Comparison of ENCODE assay signal across 24 cellular contexts in the genomic region with DNA sequence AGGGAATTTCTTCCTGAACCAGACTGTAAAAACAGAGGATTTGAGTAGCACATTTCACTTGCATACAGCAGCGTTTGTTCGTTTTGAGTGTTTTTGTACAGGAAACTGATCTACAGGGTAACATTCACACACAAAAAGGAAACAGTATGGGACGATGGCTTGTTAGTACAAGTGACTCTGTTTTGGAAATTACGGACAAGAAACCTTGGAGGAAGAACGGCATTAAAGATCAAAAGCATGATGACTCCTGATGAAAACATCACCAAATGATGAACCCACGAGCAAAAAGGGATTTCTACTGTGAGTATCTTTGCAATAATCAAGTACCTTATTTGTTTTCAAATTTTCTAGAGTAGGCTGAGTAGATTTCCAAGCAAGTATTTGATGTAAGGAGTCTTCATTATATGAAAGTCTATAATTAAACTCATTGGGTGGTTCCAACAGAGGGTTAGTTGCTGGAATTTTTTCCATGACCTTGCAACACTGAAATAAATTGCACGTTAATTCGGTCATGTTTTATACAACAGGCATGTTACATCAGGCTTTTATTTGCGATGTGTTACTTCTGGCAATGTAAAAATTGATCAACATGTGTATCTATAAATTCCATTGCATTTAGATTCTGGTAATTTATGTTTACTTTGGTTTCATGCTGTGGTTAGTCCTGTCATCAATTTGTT.
DNase-seq lines count a peak whose midpoint lies in the region; ATAC-seq, FAIRE-seq and TF ChIP-seq lines count a peak whose summit lies in the region.
"Had no signal": no experiment of that assay in that cellular context is flagged by ENCODE, and none has a peak within 500 bp of the region (broad histone marks: within the 10 kb centered on the region; RNA-seq: fewer than 3 reads in every experiment).

No MANE protein-coding gene starts in this region.

- no peak for TF ChIP-seq POLR2A in H1 (IDR thresholded peaks at IDR 0.05; ENCODE audit: control extremely low read depth in 1 of 2, low read depth in 2 of 2, low read length in 2 of 2)

- H3K4me2 ChIP-seq in PC-3 (ENCODE audit: low read length) (no peak overlapping the region), H1 (ENCODE audit: insufficient read depth in 1 of 2, low read depth in 2 of 2, low read length in 2 of 2) (no peak overlapping the region)

- intact Hi-C loops in PC-3 (cut with micrococcal nuclease) (no loop called here), psoas muscle (cut with DNase I) (no loop called here), sciatic nerve (cut with DNase I) (no loop called here)

- H4K20me1 ChIP-seq in PC-3 (ENCODE audit: low read length) (no peaks in the 10 kb centered on the region), H1 (replicated peaks in 1 of 2; ENCODE audit: control insufficient read depth in 1 of 2, insufficient read depth in 2 of 2, low read length in 2 of 2) (no peaks in the 10 kb centered on the region)

- TF ChIP-seq EP300 in H1 (IDR thresholded peaks at IDR 0.05; ENCODE audit: borderline replicate concordance in 1 of 2, low read depth in 2 of 2, low read length in 2 of 2) = no peak

- 90% methylated on average over 9 of the region's 9 CpGs; no CpG with 5 or more reads in 1 of the 2 experiments for WGBS in H1 (ENCODE audit: extremely low coverage in 1 of 2, insufficient coverage in 1 of 2, insufficient read length in 1 of 2, insufficient replicate concordance in 2 of 2, low coverage in 1 of 2, low lambda C conversion rate in 2 of 2, missing lambda C conversion rate in 1 of 2), 2 experiments
- WGBS in psoas muscle, 3 donors = 30 to 33% (median 30%) methylated on average over 9 of the region's 9 CpGs

- no peaks in the 10 kb centered on the region for H3F3A ChIP-seq in PC-3 (ENCODE audit: low read length, unreplicated experiment)

- H3K79me2 ChIP-seq in PC-3 (ENCODE audit: low read length) (no peaks in the 10 kb centered on the region), H1 (ENCODE audit: control insufficient read depth in 1 of 2, insufficient read depth in 2 of 2, low read length in 2 of 2) (no peaks in the 10 kb centered on the region)

- no peak overlapping the region for H2BK120ac ChIP-seq in H1 (replicated peaks; ENCODE audit: low read depth, low read length)

- no peak overlapping the region for H2BK15ac ChIP-seq in H1 (ENCODE audit: low read length)

- H3K18ac ChIP-seq in H1 (ENCODE audit: extremely low read depth, low read length) = no peak overlapping the region

- no peak overlapping the region for H4K5ac ChIP-seq in H1 (ENCODE audit: insufficient read length, low read depth, low read length)

- TF ChIP-seq RAD21 in H1 (IDR thresholded peaks at IDR 0.05 in 1 of 2, conservative IDR thresholded peaks at IDR 0.05 in 1 of 2; ENCODE audit: low read depth in 2 of 2, low read length in 2 of 2) = no peak

- H3K9me3 ChIP-seq in PC-3 (ENCODE audit: low read length) = no peaks in the 10 kb centered on the region
- no peaks in the 10 kb centered on the region for H3K9me3 ChIP-seq in H1 (ENCODE audit: insufficient read depth in 2 of 2, low read depth in 1 of 2, low read length in 1 of 2)
- H3K9me3 ChIP-seq in psoas muscle = no peaks in the 10 kb centered on the region
- H3K9me3 ChIP-seq: prostate gland, tibial artery had no signal

- H2AFZ ChIP-seq in PC-3 (ENCODE audit: low read length) (0 out of 2 replicates have a peak overlapping the region, but pooled peaks have one; percentile 2), H1 (ENCODE audit: low read length) (peak overlapping the region; percentile 65; the same call in 1 of the 2 replicates)

- H3K4me3 ChIP-seq in AG10803 (ENCODE audit: low read length) (peak overlapping the region; percentile 62), PC-3 (ENCODE audit: low read length) (no peak overlapping the region), H1 (ENCODE audit: extremely low read depth in 1 of 4, insufficient read depth in 2 of 4, low read depth in 3 of 4, low read length in 4 of 4) (no peak overlapping the region), psoas muscle (peak overlapping the region; percentile 33)
- H3K4me3 ChIP-seq: prostate gland, tibial artery had no signal

- no peak overlapping the region for H3K14ac ChIP-seq in H1 (ENCODE audit: insufficient read length)

- no TSS peak for BruUV-seq in PC-3 (replicated peaks; lab: Mats Ljungman, UMichigan)

- H3K79me1 ChIP-seq in H1 (ENCODE audit: low read depth, low read length) = no peaks in the 10 kb centered on the region

- no peaks in the 10 kb centered on the region for H3K27me3 ChIP-seq in PC-3 (ENCODE audit: low read length)
- H3K27me3 ChIP-seq in H1 (replicated peaks in 1 of 4; ENCODE audit: control insufficient read depth in 3 of 4, extremely low read depth in 1 of 4, insufficient read depth in 3 of 4, low read length in 3 of 4) = no peaks in the 10 kb centered on the region
- H3K27me3 ChIP-seq in psoas muscle (ENCODE audit: insufficient read depth in 3 of 3, low read length in 2 of 3) = no peaks in the 10 kb centered on the region
- H3K27me3 ChIP-seq: tibial artery had no signal

- no peaks in the 10 kb centered on the region for H3K23me2 ChIP-seq in H1 (ENCODE audit: low read depth, low read length)

- DNase-seq in AG10803 (ENCODE audit: low read depth) (peak; percentile 84), PC-3 (no peak), H1 (ENCODE audit: low read depth in 1 of 2, low spot score in 2 of 2) (no peak), psoas muscle (no peak), T-helper 1 cell (no peak), superior temporal gyrus (ENCODE audit: extremely low spot score) (no peak), sciatic nerve (ENCODE audit: low spot score) (no peak), HTR-8/SVneo (ENCODE audit: insufficient read length, low spot score) (no peak)
- DNase-seq: activated CD4-positive, CD25-positive, alpha-beta regulatory T cell; activated CD8-positive, alpha-beta T cell treated with anti-CD3 and anti-CD28 coated beads for 36 hours; activated T-cell treated with anti-CD3 and anti-CD28 coated beads, Interleukin-2, amount 50 U/mL, for 48 hours; glutamatergic neuron; H7; KBM-7; NCI-H1092 treated with DMSO at 0.1 percent for 48 hours; NCI-H526; SHP77 treated with DMSO at 0.1 percent for 48 hours; T-helper 2 cell; tibial artery had no signal

- no peaks in the 10 kb centered on the region for H3K36me3 ChIP-seq in PC-3 (ENCODE audit: low read depth, low read length)
- H3K36me3 ChIP-seq in H1 (ENCODE audit: control insufficient read depth in 2 of 4, insufficient read depth in 4 of 4, low read length in 3 of 4) = no peaks in the 10 kb centered on the region
- H3K36me3 ChIP-seq in psoas muscle (ENCODE audit: insufficient read depth in 1 of 2, low read depth in 1 of 2) = no peaks in the 10 kb centered on the region
- H3K36me3 ChIP-seq: prostate gland, tibial artery had no signal

- no peaks in the 10 kb centered on the region for H3K9me2 ChIP-seq in PC-3 (replicated peaks; ENCODE audit: low read length)

- no peak overlapping the region for H3K56ac ChIP-seq in H1 (replicated peaks; ENCODE audit: insufficient read length, low read depth, low read length)

- H3K23ac ChIP-seq in H1 (ENCODE audit: insufficient read length) = no peak overlapping the region

- CTCF ChIA-PET in PC-3 (lab: Charles Lee) (no interaction called here), H1 (lab: Charles Lee; ENCODE audit: partially characterized antibody) (no interaction called here)

- H3K4ac ChIP-seq in H1 (replicated peaks; ENCODE audit: insufficient read length, low read depth, low read length) = no peak overlapping the region

- H3K9ac ChIP-seq in PC-3 (ENCODE audit: low read length) (no peak overlapping the region), H1 (replicated peaks in 1 of 4; ENCODE audit: extremely low read depth in 1 of 4, low read depth in 3 of 4, low read length in 3 of 4) (no peak overlapping the region)

- POLR2A ChIA-PET in PC-3 (lab: Charles Lee; ENCODE audit: unreplicated experiment) (no interaction called here), H1 (lab: Charles Lee; ENCODE audit: partially characterized antibody) (no interaction called here)

- no peak for FAIRE-seq in H1 (lab: Jason Lieb, UNC)
- no peak for FAIRE-seq in HTR-8/SVneo (lab: Jason Lieb, UNC)
- FAIRE-seq: GM19239, islet of Langerhans had no signal

- H3K27ac ChIP-seq in PC-3 (ENCODE audit: low read length) = no peak overlapping the region
- H3K27ac ChIP-seq in H1 (ENCODE audit: low read depth, low read length) = no peak overlapping the region
- no peak overlapping the region for H3K27ac ChIP-seq in psoas muscle
- H3K27ac ChIP-seq: epithelial cell of prostate, prostate gland, tibial artery had no signal

- no peak overlapping the region for H2BK5ac ChIP-seq in H1 (ENCODE audit: low read depth, low read length)

- H2BK12ac ChIP-seq in H1 (ENCODE audit: low read depth, low read length) = no peak overlapping the region

- H3K4me1 ChIP-seq in PC-3 (ENCODE audit: insufficient read depth, low read length) = 0 out of 2 replicates have a peak, but pooled peaks cover 5% of the 10 kb centered on the region
- no peaks in the 10 kb centered on the region for H3K4me1 ChIP-seq in H1 (replicated peaks in 1 of 4; ENCODE audit: control insufficient read depth in 3 of 4, insufficient read depth in 4 of 4, low read length in 3 of 4)
- H3K4me1 ChIP-seq in psoas muscle = no peaks in the 10 kb centered on the region
- H3K4me1 ChIP-seq: prostate gland, tibial artery had no signal

- no peak overlapping the region for H2AK5ac ChIP-seq in H1 (ENCODE audit: low read depth, low read length)

- ATAC-seq in PC-3 (no peak), psoas muscle (peak in 1 of 4 donors; percentile 24), sciatic nerve (no peak)
- ATAC-seq: activated CD8-positive, alpha-beta T cell treated with anti-CD3 and anti-CD28 coated beads for 36 hours; natural killer cell treated with Interleukin-12 subunit alpha and Interleukin-12 subunit beta and Interleukin-15 and Interleukin-18, amount 100 ng/mL, for 72 hours had no signal

- H4K8ac ChIP-seq in H1 (ENCODE audit: extremely low read depth, insufficient read depth, low read length) = no peak overlapping the region

- H2BK20ac ChIP-seq in H1 (ENCODE audit: low read length) = no peak overlapping the region

- no peak overlapping the region for H4K91ac ChIP-seq in H1 (replicated peaks; ENCODE audit: insufficient read length, low read length)

- TF ChIP-seq CTCF in AG10803 (conservative IDR thresholded peaks at IDR 0.05; ENCODE audit: low read length) (no peak), PC-3 (conservative IDR thresholded peaks at IDR 0.05; ENCODE audit: low read depth, low read length) (no peak), H1 (IDR thresholded peaks at IDR 0.05; ENCODE audit: control extremely low read depth in 1 of 3, insufficient read depth in 1 of 3, low read depth in 1 of 3, low read length in 3 of 3) (no peak), psoas muscle (IDR thresholded peaks at IDR 0.05) (no peak)

TF ChIP-seq in H1, 55 proteins besides CTCF, POLR2A, EP300 and RAD21 (continues in another document):
- no peak for TF ChIP-seq JUN (IDR thresholded peaks at IDR 0.05; ENCODE audit: low read depth, low read length)
- TF ChIP-seq TAF1 (IDR thresholded peaks at IDR 0.05; ENCODE audit: low read depth, low read length) = no peak
- no peak for TF ChIP-seq CREB1 (IDR thresholded peaks at IDR 0.05)
- TF ChIP-seq BACH1 (IDR thresholded peaks at IDR 0.05; ENCODE audit: low read length) = no peak
- TF ChIP-seq NRF1 (IDR thresholded peaks at IDR 0.05; ENCODE audit: low read depth, low read length) = no peak
- TF ChIP-seq RFX5 (IDR thresholded peaks at IDR 0.05; ENCODE audit: borderline replicate concordance, low read depth, low read length) = no peak
- no peak for TF ChIP-seq RBBP5 (IDR thresholded peaks at IDR 0.05; ENCODE audit: borderline replicate concordance, low read depth, low read length)

Comparison
In these comparisons a context has a peak if more than half of its experiments do, and no peak if none do; other contexts are left out.
1. H3K4me3 ChIP-seq: peak in AG10803 (single experiment) and psoas muscle (single experiment); none in PC-3 (single experiment) and H1 (0 of 4).